Comparison of ENCODE assay signal across 9 cellular contexts in genomic region chr6:684831-685636, GRCh38. TPM values are rescaled to one million over a fixed set of nuclear protein-coding genes. Genes with fewer than 3 reads are reported as not detected.
DNase-seq lines count a peak whose midpoint lies in the region; ATAC-seq and TF ChIP-seq lines count a peak whose summit lies in the region.
"Had no signal": no experiment of that assay in that cellular context is flagged by ENCODE, and none has a peak within 500 bp of the region (broad histone marks: within the 10 kb centered on the region; RNA-seq: fewer than 3 reads in every experiment).

No MANE protein-coding gene starts in this region.

- H3K9me3 Mint-ChIP-seq in glutamatergic neuron (ENCODE audit: unreplicated experiment): peaks cover 3% of the 10 kb centered on the region

- H2AFZ ChIP-seq in OCI-LY3 (ENCODE audit: low read depth, low read length): no peak overlapping the region

- peak overlapping the region; percentile 99 for H3K27ac ChIP-seq in OCI-LY3 (ENCODE audit: low read length)
- no peak overlapping the region for H3K27ac ChIP-seq in right cardiac atrium (ENCODE audit: low read length)

- H3K27me3 ChIP-seq in OCI-LY3 (ENCODE audit: low read depth, low read length) (no peaks in the 10 kb centered on the region), right cardiac atrium (ENCODE audit: control insufficient read depth, insufficient read depth) (no peaks in the 10 kb centered on the region)

- peaks cover 29% of the 10 kb centered on the region for H3K4me1 ChIP-seq in OCI-LY3 (ENCODE audit: low read length)
- peaks cover 5% of the 10 kb centered on the region for H3K4me1 ChIP-seq in right cardiac atrium (ENCODE audit: control insufficient read depth, insufficient read depth, low read length)

- H3K4me3 ChIP-seq in OCI-LY3 (ENCODE audit: low read length): peak overlapping the region; percentile 65
- H3K4me3 ChIP-seq in right cardiac atrium (ENCODE audit: low read length): no peak overlapping the region

- H3K27me3 Mint-ChIP-seq in glutamatergic neuron (ENCODE audit: unreplicated experiment): peaks cover 5% of the 10 kb centered on the region

- H3K9me3 ChIP-seq in OCI-LY3 (ENCODE audit: insufficient read depth, low read length) (no peaks in the 10 kb centered on the region), right cardiac atrium (ENCODE audit: control insufficient read depth, low read length) (no peaks in the 10 kb centered on the region)

- H3K27ac Mint-ChIP-seq in glutamatergic neuron (ENCODE audit: unreplicated experiment): peak overlapping the region; percentile 76

- ATAC-seq in GM18511 (IDR thresholded peaks at IDR 0.05; ENCODE audit: unreplicated experiment) (peak; percentile 90), GM19324 (IDR thresholded peaks at IDR 0.05; ENCODE audit: low FRiP score, unreplicated experiment) (no peak), right cardiac atrium (no peak)

- peak overlapping the region; percentile 71 for H3K9ac ChIP-seq in OCI-LY3 (ENCODE audit: low read length)

- H3K79me2 ChIP-seq in OCI-LY3 (ENCODE audit: low read length): peaks cover 52% of the 10 kb centered on the region

- intact Hi-C loops in right cardiac atrium (cut with DNase I): no loop called here

- no peaks in the 10 kb centered on the region for H3K36me3 Mint-ChIP-seq in glutamatergic neuron (ENCODE audit: unreplicated experiment)

- H3K4me2 ChIP-seq in OCI-LY3 (ENCODE audit: low read length): peak overlapping the region; percentile 88

- DNase-seq in HCEC 1CT: peak; percentile 74
- DNase-seq in glutamatergic neuron: no peak
- DNase-seq in effector CD8-positive, alpha-beta T cell (lab: John Stamatoyannopoulos, UW): no peak
- no peak for DNase-seq in GDM1 (lab: John Stamatoyannopoulos, UW)
- DNase-seq in right cardiac atrium: no peak

- peaks cover 34% of the 10 kb centered on the region for H3K4me1 Mint-ChIP-seq in glutamatergic neuron (ENCODE audit: low read depth, unreplicated experiment)

- 90% methylated on average over 6 of the region's 6 CpGs for WGBS in right cardiac atrium

- H3K36me3 ChIP-seq in OCI-LY3 (replicated peaks; ENCODE audit: low read depth, low read length): peaks cover 10% of the 10 kb centered on the region

- peak overlapping the region; percentile 50 for H3K4me3 Mint-ChIP-seq in glutamatergic neuron (ENCODE audit: unreplicated experiment)

- no peaks in the 10 kb centered on the region for H4K20me1 ChIP-seq in OCI-LY3 (ENCODE audit: insufficient read depth, low read length)

- no peak for TF ChIP-seq CTCF in OCI-LY3 (IDR thresholded peaks at IDR 0.05; ENCODE audit: low read depth, low read length)
- no peak for TF ChIP-seq CTCF in glutamatergic neuron (IDR thresholded peaks at IDR 0.05; ENCODE audit: partially characterized antibody, unreplicated experiment)

RNA-seq across cellular contexts. Expression of gene EXOC2, which starts 7.9 kb away (rescaled TPM):
- total RNA-seq in glutamatergic neuron (ENCODE audit: unreplicated experiment) (31.3 TPM), right cardiac atrium (10 to 100 TPM; 12.9 to 17.9 (median 14.8) TPM)
- polyA plus RNA-seq in right cardiac atrium: 7.9 TPM

RNA-seq across cellular contexts. Expression of gene HUS1B, which starts 28.1 kb away (rescaled TPM):
- total RNA-seq in glutamatergic neuron (ENCODE audit: unreplicated experiment): 1.1 TPM
- under 1 TPM in 3 of 4 donors, not detected in 1; 0.29 to 0.58 (median 0.31) TPM for total RNA-seq in right cardiac atrium
- not detected for polyA plus RNA-seq in right cardiac atrium
- total RNA-seq: myocyte had no signal
